Comparison of ENCODE assay signal across 8 cellular contexts in the genomic region with DNA sequence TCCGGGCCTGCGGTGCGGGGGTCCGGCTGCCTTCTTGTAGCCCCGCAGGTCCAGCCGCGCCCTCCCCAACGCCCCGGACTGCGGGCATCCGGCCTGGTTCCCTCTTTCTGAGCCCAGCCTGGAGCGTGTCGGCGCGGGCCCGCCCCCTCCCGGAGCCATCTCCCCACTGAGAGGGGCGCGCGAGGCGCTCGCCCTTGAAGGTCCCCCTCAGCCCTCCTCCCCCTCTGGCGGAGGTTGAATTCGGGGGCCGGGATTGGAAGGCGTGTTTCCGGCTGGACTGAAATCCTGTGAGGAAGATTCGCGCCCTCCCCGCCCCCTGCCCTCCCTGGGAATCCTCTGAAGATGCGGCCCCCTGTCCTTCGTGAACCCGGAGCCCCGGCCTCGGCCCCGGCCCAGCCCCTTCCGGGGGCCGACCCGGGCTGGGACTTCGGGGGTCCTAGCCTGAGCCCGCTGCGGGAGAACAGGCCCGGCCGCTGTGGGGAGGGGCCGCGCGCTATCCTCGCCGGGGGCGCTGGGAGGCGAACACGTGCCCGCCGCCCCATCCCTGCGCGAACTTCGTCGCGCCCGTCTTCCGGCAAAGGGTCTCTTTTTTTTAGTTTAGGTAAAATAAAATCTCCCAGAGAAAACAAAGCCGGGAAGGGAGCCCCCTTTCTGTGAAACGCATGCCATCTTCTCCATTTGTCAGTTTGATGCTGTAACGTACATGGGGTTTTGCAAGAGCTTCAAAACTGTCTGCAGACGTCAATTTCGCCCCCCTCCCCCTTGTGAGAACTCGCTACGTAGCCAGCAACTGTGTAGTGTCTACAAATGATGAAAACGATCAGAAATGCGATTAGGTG. TPM values are rescaled to one million over a fixed set of nuclear protein-coding genes. Genes with fewer than 3 reads are reported as not detected.
DNase-seq lines count a peak whose midpoint lies in the region; ATAC-seq and TF ChIP-seq lines count a peak whose summit lies in the region.

No MANE protein-coding gene starts in this region.

- no peaks in the 10 kb centered on the region for H3K27me3 ChIP-seq in H7 (ENCODE audit: control insufficient read depth, insufficient read depth, low read length)
- H3K27me3 ChIP-seq in MM.1S (replicated peaks; ENCODE audit: insufficient read depth, low read length), result no peaks in the 10 kb centered on the region
- H3K27me3 ChIP-seq in heart right ventricle, result no peaks in the 10 kb centered on the region

- peak overlapping the region; percentile 86 for H3K4me3 Mint-ChIP-seq in activated naive CD8-positive, alpha-beta T cell treated with anti-CD3 and anti-CD28 coated beads, Interleukin-2, amount 50 U/mL, for 24 hours

- no peaks in the 10 kb centered on the region for H3K36me3 ChIP-seq in ES-I3 (ENCODE audit: insufficient read depth, low read length)
- H3K36me3 ChIP-seq in H7 (replicated peaks; ENCODE audit: control insufficient read depth, insufficient read depth, low read length), result no peaks in the 10 kb centered on the region
- H3K36me3 ChIP-seq in MM.1S (replicated peaks; ENCODE audit: insufficient read depth, low read length), result no peaks in the 10 kb centered on the region; the same call in 1 of the 2 replicates
- H3K36me3 ChIP-seq in heart right ventricle, result peaks cover 0 to 16% (median 0%) of the 10 kb centered on the region in 9 donors
- H3K36me3 ChIP-seq in urinary bladder (ENCODE audit: insufficient read depth), result peaks cover 1% of the 10 kb centered on the region

- H3K27ac ChIP-seq in MM.1S (ENCODE audit: low read length), result peak overlapping the region; percentile 28; the same call in 1 of the 2 replicates
- peak overlapping the region; percentile 92 to 99 (median 97) for H3K27ac ChIP-seq in heart right ventricle
- H3K27ac ChIP-seq in urinary bladder (ENCODE audit: low read depth), result peak overlapping the region; percentile 99

- no peak for TF ChIP-seq CTCF in MM.1S (IDR thresholded peaks at IDR 0.05; ENCODE audit: low read length)
- peak in 6 of 9 donors; percentile 14 to 48 (median 26) for TF ChIP-seq CTCF in heart right ventricle (IDR thresholded peaks at IDR 0.05)

- intact Hi-C loops in heart right ventricle (cut with DNase I), result loop anchor here in 9 of 10 donors (5.0 to 10.0 kb wide), 9 partner anchors 40 to 565 kb away; no protein-coding TSS in a partner anchor
- intact Hi-C loops in posterior cingulate gyrus (cut with DNase I), result loop anchor here (5.0 kb wide), 3 partner anchors 50 to 125 kb away; no protein-coding TSS in a partner anchor

- peak; percentile 81 for DNase-seq in H7
- peak; percentile 50 for DNase-seq in MM.1S
- peak; percentile 42 to 58 for DNase-seq in SW 1271 (lab: John Stamatoyannopoulos, UW)
- DNase-seq in activated naive CD8-positive, alpha-beta T cell treated with anti-CD3 and anti-CD28 coated beads, Interleukin-2, amount 50 U/mL, for 24 hours, result peak; percentile 76
- DNase-seq in heart right ventricle, result peak; percentile 70 to 72
- peak; percentile 39 to 92 (median 55) for DNase-seq in posterior cingulate gyrus

- peaks cover 7% of the 10 kb centered on the region for H3K36me3 Mint-ChIP-seq in activated naive CD8-positive, alpha-beta T cell treated with anti-CD3 and anti-CD28 coated beads, Interleukin-2, amount 50 U/mL, for 24 hours (ENCODE audit: low read depth)

- H3K4me3 ChIP-seq in H7 (ENCODE audit: insufficient read depth, low read depth, low read length) (peak overlapping the region; percentile 66), MM.1S (ENCODE audit: low read length) (peak overlapping the region; percentile 66), heart right ventricle (peak overlapping the region; percentile 83 to 99 (median 94)), urinary bladder (ENCODE audit: low read depth, low read length) (peak overlapping the region; percentile 89)

- peaks cover 27% of the 10 kb centered on the region for H3K79me2 ChIP-seq in MM.1S (ENCODE audit: low read length)

- H4K20me1 ChIP-seq in MM.1S (ENCODE audit: insufficient read depth, low read length), result no peaks in the 10 kb centered on the region

- peaks cover 10% of the 10 kb centered on the region for H3K4me1 ChIP-seq in ES-I3 (ENCODE audit: insufficient read depth, low read length)
- H3K4me1 ChIP-seq in MM.1S (ENCODE audit: low read length), result peaks cover 19% of the 10 kb centered on the region
- H3K4me1 ChIP-seq in heart right ventricle, result peaks cover 0 to 74% (median 27%) of the 10 kb centered on the region in 9 donors
- H3K4me1 ChIP-seq in urinary bladder (ENCODE audit: insufficient read depth), result no peaks in the 10 kb centered on the region

- no peaks in the 10 kb centered on the region for H3K9me3 ChIP-seq in ES-I3 (ENCODE audit: control insufficient read depth, insufficient read depth, low read length)
- no peaks in the 10 kb centered on the region for H3K9me3 ChIP-seq in MM.1S (replicated peaks; ENCODE audit: insufficient read depth, low read length)
- H3K9me3 ChIP-seq in heart right ventricle, result no peaks in the 10 kb centered on the region

- peaks cover 67% of the 10 kb centered on the region for H3K4me1 Mint-ChIP-seq in activated naive CD8-positive, alpha-beta T cell treated with anti-CD3 and anti-CD28 coated beads, Interleukin-2, amount 50 U/mL, for 24 hours

- H3K27me3 Mint-ChIP-seq in activated naive CD8-positive, alpha-beta T cell treated with anti-CD3 and anti-CD28 coated beads, Interleukin-2, amount 50 U/mL, for 24 hours, result peaks cover 2% of the 10 kb centered on the region

- H3F3A ChIP-seq in MM.1S (ENCODE audit: insufficient read depth, low read length), result peaks cover 17% of the 10 kb centered on the region

- H3K9me3 Mint-ChIP-seq in activated naive CD8-positive, alpha-beta T cell treated with anti-CD3 and anti-CD28 coated beads, Interleukin-2, amount 50 U/mL, for 24 hours, result no peaks in the 10 kb centered on the region

- H2AFZ ChIP-seq in MM.1S (ENCODE audit: low read length), result peak overlapping the region; percentile 9

- H3K9me2 ChIP-seq in MM.1S (replicated peaks; ENCODE audit: insufficient read depth, low read length), result no peaks in the 10 kb centered on the region

- 0% methylated on average over 68 to 70 of the region's 70 CpGs for WGBS in heart right ventricle, 2 donors
- WGBS in urinary bladder, result under 1% methylated on average over 70 of the region's 70 CpGs

- H3K27ac Mint-ChIP-seq in activated naive CD8-positive, alpha-beta T cell treated with anti-CD3 and anti-CD28 coated beads, Interleukin-2, amount 50 U/mL, for 24 hours, result peak overlapping the region; percentile 92

- ATAC-seq in activated naive CD8-positive, alpha-beta T cell treated with anti-CD3 and anti-CD28 coated beads, Interleukin-2, amount 50 U/mL, for 24 hours, result peak; percentile 84
- peak; percentile 68 to 88 (median 75) for ATAC-seq in heart right ventricle

- peak overlapping the region; percentile 80 for H3K4me2 ChIP-seq in MM.1S (ENCODE audit: low read depth, low read length)

- peak overlapping the region; percentile 85 for H3K9ac ChIP-seq in ES-I3 (ENCODE audit: low read depth, low read length)
- H3K9ac ChIP-seq in MM.1S (ENCODE audit: low read length), result peak overlapping the region; percentile 51

RNA-seq across cellular contexts. Expression of gene PDCD4, which starts 0.6 kb away (rescaled TPM):
- total RNA-seq in H7 (2014; rRNA removed; shearing (Covaris generic)), result 9.0 and 17.4 TPM in 2 replicates
- 10 to 100 TPM; 35.2 to 57.6 (median 45.7) TPM for total RNA-seq in heart right ventricle
- polyA plus RNA-seq in heart right ventricle, result 10 to 100 TPM; 15.9 to 59.5 TPM
- 148 TPM for total RNA-seq in urinary bladder
- polyA plus RNA-seq in urinary bladder, result 81.0 TPM

RNA-seq across cellular contexts. Expression of gene BBIP1, which starts 46.6 kb away (rescaled TPM):
- 15.9 and 24.1 TPM in 2 replicates for total RNA-seq in H7 (2014; rRNA removed; shearing (Covaris generic))
- total RNA-seq in heart right ventricle (10 to 100 TPM; 16.6 to 30.7 (median 23.8) TPM), urinary bladder (57.9 TPM)
- polyA plus RNA-seq in heart right ventricle (10 to 100 TPM; 24.0 to 32.0 TPM), urinary bladder (28.7 TPM)

RNA-seq across cellular contexts. Expression of gene SHOC2, which starts 47.0 kb away (rescaled TPM):
- 17.5 and 19.3 TPM in 2 replicates for total RNA-seq in H7 (2014; rRNA removed; shearing (Covaris generic))
- 10 to 100 TPM; 39.3 to 68.2 (median 49.1) TPM for total RNA-seq in heart right ventricle
- 10 to 100 TPM; 18.6 to 22.4 TPM for polyA plus RNA-seq in heart right ventricle
- total RNA-seq in urinary bladder, result 109 TPM
- 25.7 TPM for polyA plus RNA-seq in urinary bladder

Comparison
In these comparisons a context has a peak if more than half of its experiments do, and no peak if none do; other contexts are left out.
1. Peak in every context shown above with its lines: DNase-seq, ATAC-seq, H3K4me3 ChIP-seq and H3K27ac ChIP-seq.
2. H3K27ac ChIP-seq: peak in every context shown above with its lines; median percentile 99 in urinary bladder; 97 in heart right ventricle; 28 in MM.1S.